Comparison of ENCODE assay signal across 14 cellular contexts in genomic region chr15:100334015-100334414, GRCh38.
"Had no signal": no experiment of that assay in that cellular context is flagged by ENCODE, and none has a peak within 500 bp of the region (broad histone marks: within the 10 kb centered on the region; RNA-seq: fewer than 3 reads in every experiment).

No MANE protein-coding gene starts in this region.

- H3K4me1 ChIP-seq: right lobe of liver had no signal

- H3K27ac ChIP-seq: psoas muscle, right lobe of liver had no signal

- H3K4me1 Mint-ChIP-seq: stimulated activated naive B cell treated with anti-CD40 and anti-IgM and Interleukin-4, amounts not matched to agents 10 μg/mL and 1 μg/mL and 100 μg/mL, for 72 hours had no signal

- H3K36me3 ChIP-seq: right lobe of liver, spleen had no signal

- ATAC-seq: psoas muscle; SK-N-SH treated with all-trans-retinoic acid at 6 μM for 48 hours; stimulated activated naive B cell treated with anti-CD40 and anti-IgM and Interleukin-4, amounts not matched to agents 10 μg/mL and 1 μg/mL and 100 μg/mL, for 72 hours had no signal

- H3K9me3 Mint-ChIP-seq: activated T-helper 1 cell treated with anti-CD3 and anti-CD28 coated beads, Interleukin-12 subunit alpha, Interleukin-12 subunit beta, Interleukin-2, Interleukin-4 antibody, amounts not matched to agents 30 ng/mL and 10 ng/mL and 1 ng/mL, durations not matched to agents 14 hours and 24 hours and 36 hours; nephron; stimulated activated naive B cell treated with anti-CD40 and anti-IgM and Interleukin-4, amounts not matched to agents 10 μg/mL and 1 μg/mL and 100 μg/mL, for 72 hours; T-helper 2 cell treated with Interferon-gamma antibody and Interleukin-4, amounts not matched to agents 5 μg/mL and 100 μg/mL, for 36 hours had no signal

- H3K36me3 Mint-ChIP-seq: stimulated activated naive B cell treated with anti-CD40 and anti-IgM and Interleukin-4, amounts not matched to agents 10 μg/mL and 1 μg/mL and 100 μg/mL, for 72 hours had no signal

- H3K4me3 Mint-ChIP-seq: activated T-helper 1 cell treated with anti-CD3 and anti-CD28 coated beads, Interleukin-12 subunit alpha, Interleukin-12 subunit beta, Interleukin-2, Interleukin-4 antibody, amounts not matched to agents 30 ng/mL and 10 ng/mL and 1 ng/mL, durations not matched to agents 14 hours and 24 hours and 36 hours; nephron; stimulated activated naive B cell treated with anti-CD40 and anti-IgM and Interleukin-4, amounts not matched to agents 10 μg/mL and 1 μg/mL and 100 μg/mL, for 72 hours; T-helper 2 cell treated with Interferon-gamma antibody and Interleukin-4, amounts not matched to agents 5 μg/mL and 100 μg/mL, for 36 hours had no signal

- H3K27ac Mint-ChIP-seq: activated T-helper 1 cell treated with anti-CD3 and anti-CD28 coated beads, Interleukin-12 subunit alpha, Interleukin-12 subunit beta, Interleukin-2, Interleukin-4 antibody, amounts not matched to agents 30 ng/mL and 10 ng/mL and 1 ng/mL, durations not matched to agents 14 hours and 24 hours and 36 hours; nephron; stimulated activated naive B cell treated with anti-CD40 and anti-IgM and Interleukin-4, amounts not matched to agents 10 μg/mL and 1 μg/mL and 100 μg/mL, for 72 hours; T-helper 2 cell treated with Interferon-gamma antibody and Interleukin-4, amounts not matched to agents 5 μg/mL and 100 μg/mL, for 36 hours had no signal

- DNase-seq: activated CD4-positive, alpha-beta T cell treated with anti-CD3 and anti-CD28 coated beads, Interleukin-2, amount 50 U/mL, for 4 hours; activated naive CD4-positive, alpha-beta T cell; hypothalamus; psoas muscle; right lobe of liver; spleen; stimulated activated CD4-positive, alpha-beta T cell treated with anti-CD3 and anti-CD28 coated beads, Interleukin-1b, Interleukin-23, amount 100 ng/mL, for 48 hours; stimulated activated naive B cell treated with anti-CD40 and anti-IgM and Interleukin-4, amounts not matched to agents 10 μg/mL and 1 μg/mL and 100 μg/mL, for 72 hours; trophoblast cell had no signal

- H3K4me3 ChIP-seq: lung, psoas muscle, right lobe of liver, spleen had no signal

- H3K9me3 ChIP-seq: psoas muscle, right lobe of liver, spleen had no signal

- H3K27me3 ChIP-seq: right lobe of liver had no signal
